27 cellular contexts compared by ENCODE assay signal in the genomic region with DNA sequence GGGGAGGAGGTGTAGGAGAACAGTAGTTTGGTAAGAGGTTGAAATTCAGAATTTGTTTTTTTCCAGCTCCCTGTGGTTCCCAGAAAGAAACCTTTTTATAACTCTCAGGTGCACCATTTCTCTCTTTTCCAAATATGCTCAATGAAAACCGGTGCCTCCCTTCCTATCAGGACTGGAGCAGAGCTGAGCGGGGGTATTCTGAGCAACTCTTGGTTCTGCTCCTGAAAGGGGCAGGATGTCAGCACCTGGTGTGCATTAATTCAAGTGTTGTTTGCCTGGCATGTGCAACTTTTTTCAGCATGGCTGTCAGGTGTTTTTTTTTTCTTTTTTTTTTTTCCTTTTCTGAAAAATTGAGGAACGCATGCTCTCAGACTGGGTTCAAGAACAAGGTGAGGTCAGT.
"Had no signal": no experiment of that assay in that cellular context is flagged by ENCODE, and none has a peak within 500 bp of the region (broad histone marks: within the 10 kb centered on the region; RNA-seq: fewer than 3 reads in every experiment).

No MANE protein-coding gene starts in this region.

- ATAC-seq: activated T-helper 17 cell treated with anti-CD3 and anti-CD28 coated beads, Interleukin-2, amount 50 U/mL, for 72 hours; heart right ventricle; sciatic nerve; stimulated activated naive B cell treated with anti-CD40 and anti-IgM and Interleukin-4, amounts not matched to agents 10 μg/mL and 1 μg/mL and 100 μg/mL, for 72 hours; upper lobe of right lung had no signal

- DNase-seq: activated CD4-positive, alpha-beta memory T cell treated with anti-CD3 and anti-CD28 coated beads, Interleukin-2, amount 10 ng/mL, durations not matched to agents 7 days and 5 days; activated CD4-positive, alpha-beta T cell treated with anti-CD3 and anti-CD28 coated beads, Interleukin-2, amount 10 ng/mL, durations not matched to agents 7 days and 5 days; activated CD4-positive, CD25-positive, alpha-beta regulatory T cell treated with anti-CD3 and anti-CD28 coated beads, Interleukin-2, amount 50 U/mL, for 72 hours; activated CD8-positive, alpha-beta memory T cell treated with anti-CD3 and anti-CD28 coated beads, Interleukin-2, amount 50 U/mL, for 48 hours; activated gamma-delta T cell treated with Interleukin-2 at 50 U/mL for 16 hours; activated naive CD4-positive, alpha-beta T cell treated with anti-CD3 and anti-CD28 coated beads, Interleukin-2, amount 50 U/mL, for 16 hours; activated T-cell treated with anti-CD3 and anti-CD28 coated beads, Interleukin-2, amount 50 U/mL, for 24 hours; amygdala; dermis blood vessel endothelial cell; effector CD4-positive, alpha-beta T cell; esophagus squamous epithelium; foreskin melanocyte; heart right ventricle; naive B cell; nephron progenitor cell; retina; stimulated activated CD4-positive, alpha-beta T cell treated with anti-CD3 and anti-CD28 coated beads, Interleukin-1b, Interleukin-23, amount 100 ng/mL, for 48 hours; stimulated activated naive B cell treated with anti-CD40 and anti-IgM and Interleukin-4, amounts not matched to agents 10 μg/mL and 1 μg/mL and 100 μg/mL, for 72 hours; stomach; T1000; tibial artery; upper lobe of right lung had no signal

- H3K27ac ChIP-seq: breast epithelium, esophagus squamous epithelium, heart right ventricle, neutrophil, stomach, suprapubic skin, upper lobe of right lung had no signal
